ENCODE assay signal across 34 cellular contexts in genomic region chr3:28673438-28673837, GRCh38.
"Had no signal": no experiment of that assay in that cellular context is flagged by ENCODE, and none has a peak within 500 bp of the region (broad histone marks: within the 10 kb centered on the region; RNA-seq: fewer than 3 reads in every experiment).

No MANE protein-coding gene starts in this region.

- DNase-seq: activated CD4-positive, alpha-beta memory T cell treated with anti-CD3 and anti-CD28 coated beads for 36 hours; activated CD4-positive, alpha-beta T cell treated with anti-CD3 and anti-CD28 coated beads for 36 hours; activated CD4-positive, alpha-beta T cell treated with anti-CD3 and anti-CD28 coated beads, Interleukin-2, amount 10 ng/mL, durations not matched to agents 24 days and 14 days; activated CD4-positive, CD25-positive, alpha-beta regulatory T cell; activated CD4-positive, CD25-positive, alpha-beta regulatory T cell treated with anti-CD3 and anti-CD28 coated beads, Interleukin-2, amount 50 U/mL, for 72 hours; activated CD8-positive, alpha-beta memory T cell treated with anti-CD3 and anti-CD28 coated beads, Interleukin-2, amount 10 ng/mL, durations not matched to agents 7 days and 5 days; activated CD8-positive, alpha-beta memory T cell treated with anti-CD3 and anti-CD28 coated beads, Interleukin-2, amount 50 U/mL, for 4 hours; activated CD8-positive, alpha-beta T cell treated with anti-CD3 and anti-CD28 coated beads, Interleukin-2, amount 10 ng/mL, durations not matched to agents 7 days and 5 days; activated effector memory CD4-positive, alpha-beta T cell treated with anti-CD3 and anti-CD28 coated beads, Interleukin-2, amount 50 U/mL, for 16 hours; activated naive CD4-positive, alpha-beta T cell treated with anti-CD3 and anti-CD28 coated beads for 36 hours; activated naive CD8-positive, alpha-beta T cell treated with anti-CD3 and anti-CD28 coated beads for 36 hours; activated naive CD8-positive, alpha-beta T cell treated with anti-CD3 and anti-CD28 coated beads, Interleukin-2, amount 50 U/mL, for 24 hours; activated T-cell treated with anti-CD3 and anti-CD28 coated beads, Interleukin-2, amount 50 U/mL, for 1 hour; activated T-cell treated with anti-CD3 and anti-CD28 coated beads, Interleukin-2, amount 50 U/mL, for 48 hours; adrenal gland; amygdala; aorta; body of pancreas; caudate nucleus; cerebellar nuclear complex; colonic mucosa; dorsolateral prefrontal cortex; effector memory CD4-positive, alpha-beta T cell; endodermal cell; foreskin fibroblast; glutamatergic neuron; heart left ventricle; T-helper 2 cell had no signal

- H3K27ac ChIP-seq: adrenal gland, body of pancreas, colonic mucosa, dorsolateral prefrontal cortex had no signal

- H3K4me3 ChIP-seq: adrenal gland, body of pancreas, colonic mucosa, dorsolateral prefrontal cortex, heart left ventricle had no signal

- FAIRE-seq: frontal cortex had no signal

- H3K36me3 ChIP-seq: adrenal gland, colonic mucosa, heart left ventricle had no signal

- H3K9me3 ChIP-seq: adrenal gland, body of pancreas, colonic mucosa, heart left ventricle had no signal

- H3K4me1 Mint-ChIP-seq: activated CD4-positive, alpha-beta T cell treated with anti-CD3 and anti-CD28 coated beads for 36 hours; activated CD4-positive, alpha-beta T cell treated with anti-CD3 and anti-CD28 coated beads, Interleukin-2, amount 10 ng/mL, durations not matched to agents 24 days and 14 days; activated CD8-positive, alpha-beta memory T cell treated with anti-CD3 and anti-CD28 coated beads, Interleukin-2, amount 10 ng/mL, durations not matched to agents 7 days and 5 days; activated naive CD4-positive, alpha-beta T cell treated with anti-CD3 and anti-CD28 coated beads, Interleukin-2, amount 50 U/mL, for 24 hours; activated naive CD8-positive, alpha-beta T cell treated with anti-CD3 and anti-CD28 coated beads for 36 hours; activated naive CD8-positive, alpha-beta T cell treated with anti-CD3 and anti-CD28 coated beads, Interleukin-2, amount 50 U/mL, for 24 hours; endodermal cell had no signal

- H3K27me3 Mint-ChIP-seq: activated naive CD8-positive, alpha-beta T cell treated with anti-CD3 and anti-CD28 coated beads, Interleukin-2, amount 50 U/mL, for 24 hours; dendritic cell treated with granulocyte-macrophage colony-stimulating factor and Interleukin-4, amounts not matched to agents 40 ng/mL and 50 ng/mL, for 4 days had no signal

- H3K27ac Mint-ChIP-seq: activated CD4-positive, alpha-beta memory T cell treated with anti-CD3 and anti-CD28 coated beads for 36 hours; activated CD4-positive, alpha-beta T cell treated with anti-CD3 and anti-CD28 coated beads for 36 hours; activated CD4-positive, alpha-beta T cell treated with anti-CD3 and anti-CD28 coated beads, Interleukin-2, amount 10 ng/mL, durations not matched to agents 24 days and 14 days; activated CD8-positive, alpha-beta memory T cell treated with anti-CD3 and anti-CD28 coated beads, Interleukin-2, amount 10 ng/mL, durations not matched to agents 7 days and 5 days; activated CD8-positive, alpha-beta T cell treated with anti-CD3 and anti-CD28 coated beads, Interleukin-2, amount 10 ng/mL, durations not matched to agents 7 days and 5 days; activated naive CD4-positive, alpha-beta T cell treated with anti-CD3 and anti-CD28 coated beads for 36 hours; activated naive CD4-positive, alpha-beta T cell treated with anti-CD3 and anti-CD28 coated beads, Interleukin-2, amount 50 U/mL, for 24 hours; activated naive CD8-positive, alpha-beta T cell treated with anti-CD3 and anti-CD28 coated beads for 36 hours; activated naive CD8-positive, alpha-beta T cell treated with anti-CD3 and anti-CD28 coated beads, Interleukin-2, amount 50 U/mL, for 24 hours; activated T-helper 1 cell treated with anti-CD3 and anti-CD28 coated beads, Interleukin-12 subunit alpha, Interleukin-12 subunit beta, Interleukin-2, Interleukin-4 antibody, amounts not matched to agents 30 ng/mL and 10 ng/mL and 1 ng/mL, durations not matched to agents 14 hours and 24 hours and 36 hours; activated T-helper 2 cell treated with anti-CD3 and anti-CD28 coated beads, Interferon-gamma antibody, Interleukin-2, Interleukin-4, amounts not matched to agents 10 μg/mL and 5 μg/mL and 100 μg/mL, durations not matched to agents 14 hours and 24 hours and 36 hours; dendritic cell treated with granulocyte-macrophage colony-stimulating factor and Interleukin-4, amounts not matched to agents 40 ng/mL and 50 ng/mL, for 4 days; endodermal cell had no signal

- ATAC-seq: activated CD4-positive, alpha-beta T cell treated with anti-CD3 and anti-CD28 coated beads for 36 hours; activated CD8-positive, alpha-beta memory T cell treated with anti-CD3 and anti-CD28 coated beads, Interleukin-2, amount 10 ng/mL, durations not matched to agents 7 days and 5 days; activated CD8-positive, alpha-beta T cell treated with anti-CD3 and anti-CD28 coated beads, Interleukin-2, amount 10 ng/mL, durations not matched to agents 7 days and 5 days; activated naive CD8-positive, alpha-beta T cell treated with anti-CD3 and anti-CD28 coated beads, Interleukin-2, amount 50 U/mL, for 24 hours; body of pancreas; esophagus mucosa had no signal

- H3K9me3 Mint-ChIP-seq: activated CD4-positive, alpha-beta memory T cell treated with anti-CD3 and anti-CD28 coated beads for 36 hours; activated T-helper 2 cell treated with anti-CD3 and anti-CD28 coated beads, Interferon-gamma antibody, Interleukin-2, Interleukin-4, amounts not matched to agents 10 μg/mL and 5 μg/mL and 100 μg/mL, durations not matched to agents 14 hours and 24 hours and 36 hours; dendritic cell treated with granulocyte-macrophage colony-stimulating factor and Interleukin-4, amounts not matched to agents 40 ng/mL and 50 ng/mL, for 4 days; endodermal cell had no signal

- H3K27me3 ChIP-seq: adrenal gland, body of pancreas, colonic mucosa, dorsolateral prefrontal cortex, heart left ventricle had no signal

- H3K4me1 ChIP-seq: adrenal gland, colonic mucosa had no signal

- H3K4me3 Mint-ChIP-seq: activated CD4-positive, alpha-beta memory T cell treated with anti-CD3 and anti-CD28 coated beads for 36 hours; activated CD4-positive, alpha-beta T cell treated with anti-CD3 and anti-CD28 coated beads for 36 hours; activated CD4-positive, alpha-beta T cell treated with anti-CD3 and anti-CD28 coated beads, Interleukin-2, amount 10 ng/mL, durations not matched to agents 24 days and 14 days; activated CD8-positive, alpha-beta memory T cell treated with anti-CD3 and anti-CD28 coated beads, Interleukin-2, amount 10 ng/mL, durations not matched to agents 7 days and 5 days; activated CD8-positive, alpha-beta T cell treated with anti-CD3 and anti-CD28 coated beads, Interleukin-2, amount 10 ng/mL, durations not matched to agents 7 days and 5 days; activated naive CD4-positive, alpha-beta T cell treated with anti-CD3 and anti-CD28 coated beads for 36 hours; activated naive CD4-positive, alpha-beta T cell treated with anti-CD3 and anti-CD28 coated beads, Interleukin-2, amount 50 U/mL, for 24 hours; activated naive CD8-positive, alpha-beta T cell treated with anti-CD3 and anti-CD28 coated beads for 36 hours; activated naive CD8-positive, alpha-beta T cell treated with anti-CD3 and anti-CD28 coated beads, Interleukin-2, amount 50 U/mL, for 24 hours; activated T-helper 1 cell treated with anti-CD3 and anti-CD28 coated beads, Interleukin-12 subunit alpha, Interleukin-12 subunit beta, Interleukin-2, Interleukin-4 antibody, amounts not matched to agents 30 ng/mL and 10 ng/mL and 1 ng/mL, durations not matched to agents 14 hours and 24 hours and 36 hours; dendritic cell treated with granulocyte-macrophage colony-stimulating factor and Interleukin-4, amounts not matched to agents 40 ng/mL and 50 ng/mL, for 4 days; endodermal cell had no signal

- H3K36me3 Mint-ChIP-seq: activated CD4-positive, alpha-beta memory T cell treated with anti-CD3 and anti-CD28 coated beads for 36 hours; activated CD8-positive, alpha-beta memory T cell treated with anti-CD3 and anti-CD28 coated beads, Interleukin-2, amount 10 ng/mL, durations not matched to agents 7 days and 5 days; activated naive CD4-positive, alpha-beta T cell treated with anti-CD3 and anti-CD28 coated beads, Interleukin-2, amount 50 U/mL, for 24 hours; activated naive CD8-positive, alpha-beta T cell treated with anti-CD3 and anti-CD28 coated beads for 36 hours had no signal
